Comparison of ENCODE assay signal across 8 cellular contexts in genomic region chr19:31338069-31338767, GRCh38. TPM values are rescaled to one million over a fixed set of nuclear protein-coding genes. Genes with fewer than 3 reads are reported as not detected.
DNase-seq lines count a peak whose midpoint lies in the region; ATAC-seq and TF ChIP-seq lines count a peak whose summit lies in the region.

No MANE protein-coding gene starts in this region.

- 48 to 50% methylated on average over 10 of the region's 10 CpGs for WGBS in upper lobe of left lung, 2 donors

- no peak for TF ChIP-seq POLR2A in upper lobe of left lung (IDR thresholded peaks at IDR 0.05)

- TF ChIP-seq EP300 in upper lobe of left lung (IDR thresholded peaks at IDR 0.05), result no peak

- H3K4me1 ChIP-seq in upper lobe of left lung, result peaks cover 10 to 22% (median 18%) of the 10 kb centered on the region in 4 donors

- no peak overlapping the region for H3K27ac ChIP-seq in brain microvascular endothelial cell
- no peak overlapping the region for H3K27ac ChIP-seq in upper lobe of left lung

- no peaks in the 10 kb centered on the region for H3K27me3 ChIP-seq in brain microvascular endothelial cell (replicated peaks)
- no peaks in the 10 kb centered on the region for H3K27me3 ChIP-seq in upper lobe of left lung

- no peaks in the 10 kb centered on the region for H3K9me3 ChIP-seq in upper lobe of left lung

- ATAC-seq in upper lobe of left lung (ENCODE audit: low FRiP score in 2 of 2) (peak; percentile 41 to 83), GM18517 (IDR thresholded peaks at IDR 0.05; ENCODE audit: unreplicated experiment) (no peak), HG03025 (IDR thresholded peaks at IDR 0.05; ENCODE audit: low FRiP score, unreplicated experiment) (no peak)

- no peak overlapping the region for H3K4me3 ChIP-seq in AG10803 (ENCODE audit: low read length)
- H3K4me3 ChIP-seq in brain microvascular endothelial cell (ENCODE audit: low read depth, low read length), result no peak overlapping the region
- H3K4me3 ChIP-seq in upper lobe of left lung, result no peak overlapping the region

- in situ Hi-C loops in brain microvascular endothelial cell (cut with HindIII; ENCODE audit: low pct_ligation_motif_present, low sequenced_read_pairs), result no loop called here

- DNase-seq in AG10803 (ENCODE audit: low read depth), result peak; percentile 29
- peak; percentile 70 for DNase-seq in LHCN-M2 (ENCODE audit: low read depth)
- DNase-seq in brain microvascular endothelial cell, result peak; percentile 66
- peak; percentile 13 for DNase-seq in kidney tubule cell (ENCODE audit: low spot score)
- DNase-seq in upper lobe of left lung, result peak in 1 of 2 donors; percentile 14
- DNase-seq in activated CD8-positive, alpha-beta memory T cell treated with anti-CD3 and anti-CD28 coated beads, Interleukin-2, amount 50 U/mL, for 48 hours, result no peak

- H3K36me3 ChIP-seq in brain microvascular endothelial cell (replicated peaks), result no peaks in the 10 kb centered on the region
- no peaks in the 10 kb centered on the region for H3K36me3 ChIP-seq in upper lobe of left lung

- TF ChIP-seq CTCF in AG10803 (conservative IDR thresholded peaks at IDR 0.05; ENCODE audit: low read length) (peak; percentile 50), brain microvascular endothelial cell (IDR thresholded peaks at IDR 0.05; ENCODE audit: low read depth, low read length, missing control alignments) (peak; percentile 91), upper lobe of left lung (IDR thresholded peaks at IDR 0.05) (peak in 5 of 6 experiments; percentile 12 to 53 (median 24))

RNA-seq across cellular contexts. Expression of gene TSHZ3, which starts 11.0 kb away (rescaled TPM):
- total RNA-seq in LHCN-M2 (2014; rRNA removed), result 14.3 and 17.8 TPM in 2 replicates
- 9.0 TPM for polyA plus RNA-seq in LHCN-M2 (2012)
- total RNA-seq in upper lobe of left lung, result 10 to 100 TPM in 1 of 6 donors, 1 to 10 TPM in 5; 2.9 to 10.1 (median 6.3) TPM

Comparison
In these comparisons a context has a peak if more than half of its experiments do, and no peak if none do; other contexts are left out.
1. CTCF ChIP-seq: peak in every context shown above with its lines; median percentile 91 in brain microvascular endothelial cell; 50 in AG10803; 24 in upper lobe of left lung.
2. ATAC-seq: peak in upper lobe of left lung (2 of 2); none in GM18517 (single experiment) and HG03025 (single experiment).